22 cellular contexts compared by ENCODE assay signal in the genomic region with DNA sequence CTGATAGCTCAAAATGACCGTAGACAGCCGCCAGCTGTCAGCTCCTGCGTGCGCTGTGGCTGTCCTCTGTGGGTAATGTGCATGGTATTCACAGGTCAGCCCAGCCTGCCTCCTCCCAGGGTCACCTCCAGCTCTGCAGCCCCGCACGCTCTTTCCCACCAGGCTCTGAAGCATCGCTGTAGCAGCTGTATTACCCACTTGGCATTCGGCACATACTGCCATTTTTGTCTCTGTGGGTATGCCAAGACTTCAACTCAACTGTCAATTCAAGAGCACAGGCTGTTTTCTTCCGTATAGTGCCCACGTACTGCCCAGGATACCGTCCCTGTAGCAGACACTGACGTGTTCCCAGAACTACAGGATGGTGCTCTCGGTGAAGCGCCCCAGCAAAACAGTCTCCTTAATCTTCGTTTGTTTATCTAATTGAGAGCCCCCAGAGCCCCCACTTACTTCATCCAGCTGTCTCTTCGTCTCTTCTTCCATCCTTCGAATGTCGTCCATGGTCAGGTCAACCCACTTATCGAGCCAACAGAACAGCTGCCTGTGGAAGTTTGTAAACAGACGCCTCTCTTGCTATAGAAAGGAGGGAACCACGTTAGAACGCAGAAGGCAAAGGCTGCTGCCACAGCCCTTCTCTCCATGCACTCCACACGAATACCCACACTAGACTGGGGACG. TPM values are rescaled to one million over a fixed set of nuclear protein-coding genes. Genes with fewer than 3 reads are reported as not detected.
DNase-seq lines count a peak whose midpoint lies in the region; ATAC-seq and TF ChIP-seq lines count a peak whose summit lies in the region.
"Had no signal": no experiment of that assay in that cellular context is flagged by ENCODE, and none has a peak within 500 bp of the region (broad histone marks: within the 10 kb centered on the region; RNA-seq: fewer than 3 reads in every experiment).

No MANE protein-coding gene starts in this region.

- ATAC-seq in heart right ventricle = peak; percentile 60 to 89 (median 77)
- ATAC-seq in HG03175 (IDR thresholded peaks at IDR 0.05; ENCODE audit: unreplicated experiment) = no peak

- intact Hi-C loops in heart right ventricle (cut with DNase I) (loop anchor here in 2 of 10 donors (10.0 kb wide), 1 partner anchor 259 kb away; a partner anchor contains a TSS), prostate gland (cut with DNase I) (no loop called here)

- H3K4me3 Mint-ChIP-seq in activated naive CD4-positive, alpha-beta T cell treated with anti-CD3 and anti-CD28 coated beads, Interleukin-2, amount 10 ng/mL, durations not matched to agents 7 days and 5 days = no peak overlapping the region
- peak overlapping the region in 1 of 3 experiments; percentile 1 for H3K4me3 Mint-ChIP-seq in nephron
- no peak overlapping the region for H3K4me3 Mint-ChIP-seq in activated CD4-positive, alpha-beta memory T cell treated with anti-CD3 and anti-CD28 coated beads, Interleukin-2, amount 10 ng/mL, durations not matched to agents 7 days and 5 days
- H3K4me3 Mint-ChIP-seq: activated CD4-positive, alpha-beta T cell treated with anti-CD3 and anti-CD28 coated beads for 36 hours; activated T-cell treated with anti-CD3 and anti-CD28 coated beads, Interleukin-2, amount 50 U/mL, for 24 hours; CD4-positive, alpha-beta T cell; natural killer cell treated with Interleukin-12 subunit alpha and Interleukin-12 subunit beta and Interleukin-15 and Interleukin-18, amount 100 ng/mL, for 72 hours; stimulated activated naive B cell treated with anti-CD40 and anti-IgM and Interleukin-4, amounts not matched to agents 10 μg/mL and 1 μg/mL and 100 μg/mL, for 72 hours; T-helper 17 cell had no signal

- H3K27me3 ChIP-seq in heart right ventricle = no peaks in the 10 kb centered on the region
- H3K27me3 ChIP-seq in prostate gland (replicated peaks; ENCODE audit: insufficient read depth) = no peaks in the 10 kb centered on the region
- H3K27me3 ChIP-seq: adrenal gland, suprapubic skin, uterus had no signal

- H3K9me3 Mint-ChIP-seq in activated naive CD4-positive, alpha-beta T cell treated with anti-CD3 and anti-CD28 coated beads, Interleukin-2, amount 10 ng/mL, durations not matched to agents 7 days and 5 days = no peaks in the 10 kb centered on the region
- no peaks in the 10 kb centered on the region for H3K9me3 Mint-ChIP-seq in nephron
- H3K9me3 Mint-ChIP-seq in activated CD4-positive, alpha-beta memory T cell treated with anti-CD3 and anti-CD28 coated beads, Interleukin-2, amount 10 ng/mL, durations not matched to agents 7 days and 5 days = no peaks in the 10 kb centered on the region
- H3K9me3 Mint-ChIP-seq: activated T-cell treated with anti-CD3 and anti-CD28 coated beads, Interleukin-2, amount 50 U/mL, for 24 hours; CD4-positive, alpha-beta T cell; natural killer cell treated with Interleukin-12 subunit alpha and Interleukin-12 subunit beta and Interleukin-15 and Interleukin-18, amount 100 ng/mL, for 72 hours; stimulated activated naive B cell treated with anti-CD40 and anti-IgM and Interleukin-4, amounts not matched to agents 10 μg/mL and 1 μg/mL and 100 μg/mL, for 72 hours had no signal

- POLR2A ChIA-PET in activated CD4-positive, alpha-beta memory T cell treated with anti-CD3 and anti-CD28 coated beads, Interleukin-2, amount 10 ng/mL, durations not matched to agents 7 days and 5 days (lab: Charles Lee) = interaction anchor here (1.2 to 1.8 kb wide), 3 partner anchors 14 to 96 kb away, joined by 3 to 9 read pairs (median 3); a partner anchor contains a TSS

- no peaks in the 10 kb centered on the region for H3K27me3 Mint-ChIP-seq in activated naive CD4-positive, alpha-beta T cell treated with anti-CD3 and anti-CD28 coated beads, Interleukin-2, amount 10 ng/mL, durations not matched to agents 7 days and 5 days
- no peaks in the 10 kb centered on the region for H3K27me3 Mint-ChIP-seq in nephron (ENCODE audit: low read depth)
- no peaks in the 10 kb centered on the region for H3K27me3 Mint-ChIP-seq in activated CD4-positive, alpha-beta memory T cell treated with anti-CD3 and anti-CD28 coated beads, Interleukin-2, amount 10 ng/mL, durations not matched to agents 7 days and 5 days
- H3K27me3 Mint-ChIP-seq: activated CD4-positive, alpha-beta T cell treated with anti-CD3 and anti-CD28 coated beads for 36 hours; activated T-cell treated with anti-CD3 and anti-CD28 coated beads, Interleukin-2, amount 50 U/mL, for 24 hours; CD4-positive, alpha-beta T cell; natural killer cell treated with Interleukin-12 subunit alpha and Interleukin-12 subunit beta and Interleukin-15 and Interleukin-18, amount 100 ng/mL, for 72 hours; stimulated activated naive B cell treated with anti-CD40 and anti-IgM and Interleukin-4, amounts not matched to agents 10 μg/mL and 1 μg/mL and 100 μg/mL, for 72 hours; T-helper 17 cell had no signal

- peaks cover 0 to 100% (median 39%) of the 10 kb centered on the region in 9 donors for H3K36me3 ChIP-seq in heart right ventricle
- H3K36me3 ChIP-seq in urinary bladder (ENCODE audit: insufficient read depth) = peaks cover 2% of the 10 kb centered on the region
- H3K36me3 ChIP-seq in prostate gland = peaks cover 4 to 14% of the 10 kb centered on the region in 2 donors
- H3K36me3 ChIP-seq: uterus had no signal

- H3K27ac ChIP-seq in heart right ventricle (peak overlapping the region; percentile 16 to 79 (median 47)), urinary bladder (ENCODE audit: low read depth) (peak overlapping the region; percentile 59), prostate gland (no peak overlapping the region)
- H3K27ac ChIP-seq: adrenal gland, SK-N-MC, suprapubic skin, uterus had no signal

- H3K9me3 ChIP-seq in heart right ventricle (no peaks in the 10 kb centered on the region), prostate gland (no peaks in the 10 kb centered on the region)
- H3K9me3 ChIP-seq: adrenal gland, suprapubic skin, uterus had no signal

- peaks cover 26% of the 10 kb centered on the region for H3K36me3 Mint-ChIP-seq in activated naive CD4-positive, alpha-beta T cell treated with anti-CD3 and anti-CD28 coated beads, Interleukin-2, amount 10 ng/mL, durations not matched to agents 7 days and 5 days
- H3K36me3 Mint-ChIP-seq in nephron (ENCODE audit: low read depth) = peaks cover 58% of the 10 kb centered on the region
- H3K36me3 Mint-ChIP-seq in activated CD4-positive, alpha-beta memory T cell treated with anti-CD3 and anti-CD28 coated beads, Interleukin-2, amount 10 ng/mL, durations not matched to agents 7 days and 5 days (ENCODE audit: low read depth) = peaks cover 22% of the 10 kb centered on the region

- no peak overlapping the region for H3K4me3 ChIP-seq in heart right ventricle
- H3K4me3 ChIP-seq in urinary bladder (ENCODE audit: low read depth, low read length) = no peak overlapping the region
- H3K4me3 ChIP-seq in prostate gland = no peak overlapping the region
- H3K4me3 ChIP-seq: adrenal gland, SK-N-MC, suprapubic skin, uterus had no signal

- peaks cover 0 to 18% (median 5%) of the 10 kb centered on the region in 9 donors for H3K4me1 ChIP-seq in heart right ventricle
- H3K4me1 ChIP-seq in urinary bladder (ENCODE audit: insufficient read depth) = no peaks in the 10 kb centered on the region
- no peaks in the 10 kb centered on the region for H3K4me1 ChIP-seq in prostate gland (replicated peaks)
- H3K4me1 ChIP-seq: adrenal gland, suprapubic skin, uterus had no signal

- DNase-seq in activated naive CD4-positive, alpha-beta T cell treated with anti-CD3 and anti-CD28 coated beads, Interleukin-2, amount 10 ng/mL, durations not matched to agents 7 days and 5 days = no peak
- no peak for DNase-seq in activated naive CD4-positive, alpha-beta T cell (lab: John Stamatoyannopoulos, UW)
- no peak for DNase-seq in heart right ventricle
- DNase-seq in activated CD4-positive, alpha-beta memory T cell treated with anti-CD3 and anti-CD28 coated beads, Interleukin-2, amount 10 ng/mL, durations not matched to agents 7 days and 5 days = no peak
- DNase-seq in prostate gland (ENCODE audit: low spot score) = no peak
- DNase-seq: 8988T, adrenal gland, GOT3, NCI-H1436 treated with DMSO at 0.1 percent for 48 hours, NCI-H446 treated with DMSO at 0.1 percent for 48 hours, uterus had no signal

- H3K27ac Mint-ChIP-seq in activated naive CD4-positive, alpha-beta T cell treated with anti-CD3 and anti-CD28 coated beads, Interleukin-2, amount 10 ng/mL, durations not matched to agents 7 days and 5 days = peak overlapping the region; percentile 20
- H3K27ac Mint-ChIP-seq in nephron = peak overlapping the region in 2 of 3 experiments; percentile 3 to 57
- no peak overlapping the region for H3K27ac Mint-ChIP-seq in activated CD4-positive, alpha-beta memory T cell treated with anti-CD3 and anti-CD28 coated beads, Interleukin-2, amount 10 ng/mL, durations not matched to agents 7 days and 5 days
- H3K27ac Mint-ChIP-seq: activated CD4-positive, alpha-beta T cell treated with anti-CD3 and anti-CD28 coated beads for 36 hours; CD4-positive, alpha-beta T cell; natural killer cell treated with Interleukin-12 subunit alpha and Interleukin-12 subunit beta and Interleukin-15 and Interleukin-18, amount 100 ng/mL, for 72 hours; stimulated activated naive B cell treated with anti-CD40 and anti-IgM and Interleukin-4, amounts not matched to agents 10 μg/mL and 1 μg/mL and 100 μg/mL, for 72 hours had no signal

- H3K4me1 Mint-ChIP-seq in activated naive CD4-positive, alpha-beta T cell treated with anti-CD3 and anti-CD28 coated beads, Interleukin-2, amount 10 ng/mL, durations not matched to agents 7 days and 5 days = peaks cover 4% of the 10 kb centered on the region
- H3K4me1 Mint-ChIP-seq in nephron = peaks cover 11% of the 10 kb centered on the region
- no peaks in the 10 kb centered on the region for H3K4me1 Mint-ChIP-seq in activated CD4-positive, alpha-beta memory T cell treated with anti-CD3 and anti-CD28 coated beads, Interleukin-2, amount 10 ng/mL, durations not matched to agents 7 days and 5 days

- CTCF ChIA-PET in activated naive CD4-positive, alpha-beta T cell treated with anti-CD3 and anti-CD28 coated beads, Interleukin-2, amount 10 ng/mL, durations not matched to agents 7 days and 5 days (lab: Charles Lee) = interaction anchor here (0.8 to 2.6 kb wide), 11 partner anchors 13 to 171 kb away, joined by 3 to 28 read pairs (median 3); no protein-coding TSS in a partner anchor
- CTCF ChIA-PET in activated CD4-positive, alpha-beta memory T cell treated with anti-CD3 and anti-CD28 coated beads, Interleukin-2, amount 10 ng/mL, durations not matched to agents 7 days and 5 days (lab: Charles Lee) = interaction anchor here (0.8 to 2.5 kb wide), 11 partner anchors 12 to 194 kb away, joined by 3 to 15 read pairs (median 4); a partner anchor contains a TSS

- no peak for TF ChIP-seq POLR2A in prostate gland (IDR thresholded peaks at IDR 0.05)

- 66 to 72% methylated on average over 24 of the region's 24 CpGs for WGBS in heart right ventricle, 2 donors
- 70% methylated on average over 24 of the region's 24 CpGs for WGBS in urinary bladder
- WGBS in prostate gland = 87% methylated on average over 24 of the region's 24 CpGs

- no peak for TF ChIP-seq CTCF in heart right ventricle (IDR thresholded peaks at IDR 0.05)
- no peak for TF ChIP-seq CTCF in nephron (IDR thresholded peaks at IDR 0.05; ENCODE audit: unreplicated experiment in 3 of 3)
- no peak for TF ChIP-seq CTCF in prostate gland (IDR thresholded peaks at IDR 0.05)

RNA-seq across cellular contexts. Expression of a gene that starts 17.4 kb away (rescaled TPM):
- 10 to 100 TPM; 26.8 to 41.2 (median 32.7) TPM for total RNA-seq in heart right ventricle
- polyA plus RNA-seq in heart right ventricle = 10 to 100 TPM; 38.6 to 45.5 TPM
- total RNA-seq in urinary bladder = 29.7 TPM
- polyA plus RNA-seq in urinary bladder = 37.2 TPM
- total RNA-seq in activated CD4-positive, alpha-beta memory T cell treated with anti-CD3 and anti-CD28 coated beads, Interleukin-2, amount 10 ng/mL, durations not matched to agents 7 days and 5 days = 10 to 100 TPM; 52.4 to 58.1 TPM
- total RNA-seq in prostate gland = 10 to 100 TPM; 82.7 to 87.4 TPM

RNA-seq across cellular contexts. Expression of a gene that starts 28.8 kb away (rescaled TPM):
- total RNA-seq in heart right ventricle (10 to 100 TPM; 39.5 to 61.0 (median 50.6) TPM), urinary bladder (11.7 TPM), prostate gland (10 to 100 TPM; 51.6 to 57.5 TPM)
- polyA plus RNA-seq in heart right ventricle (10 to 100 TPM in 1 of 2 donors, 1 to 10 TPM in 1; 8.0 to 36.9 TPM), urinary bladder (42.8 TPM)
- total RNA-seq in activated CD4-positive, alpha-beta memory T cell treated with anti-CD3 and anti-CD28 coated beads, Interleukin-2, amount 10 ng/mL, durations not matched to agents 7 days and 5 days = 10 to 100 TPM; 46.4 to 47.8 TPM

RNA-seq across cellular contexts. Expression of a gene that starts 41.3 kb away (rescaled TPM):
- 100 to 1,000 TPM; 131 to 229 (median 179) TPM for total RNA-seq in heart right ventricle
- 100 to 1,000 TPM; 101 to 120 TPM for polyA plus RNA-seq in heart right ventricle
- 76.8 TPM for total RNA-seq in urinary bladder
- 125 TPM for polyA plus RNA-seq in urinary bladder
- total RNA-seq in activated CD4-positive, alpha-beta memory T cell treated with anti-CD3 and anti-CD28 coated beads, Interleukin-2, amount 10 ng/mL, durations not matched to agents 7 days and 5 days = 10 to 100 TPM; 59.3 to 64.8 TPM
- total RNA-seq in prostate gland = 100 to 1,000 TPM in 1 of 2 donors, 10 to 100 TPM in 1; 94.4 to 120 TPM

Comparison
In these comparisons a context has a peak if more than half of its experiments do, and no peak if none do; other contexts are left out.
1. H3K27ac ChIP-seq: peak in heart right ventricle (10 of 10) and urinary bladder (single experiment); none in prostate gland (0 of 2).